ENCODE assay signal across 8 cellular contexts in genomic region chr1:36223373-36223995, GRCh38. TPM values are rescaled to one million over a fixed set of nuclear protein-coding genes. Genes with fewer than 3 reads are reported as not detected.
DNase-seq lines count a peak whose midpoint lies in the region; ATAC-seq and TF ChIP-seq lines count a peak whose summit lies in the region.

No MANE protein-coding gene starts in this region.

- peak in 1 of 2 donors; percentile 72 for DNase-seq in cardiac muscle cell (ENCODE audit: low read depth in 1 of 2, low spot score in 1 of 2)
- DNase-seq in cardiac septum (ENCODE audit: low spot score): no peak
- DNase-seq in NCI-H2227 treated with DMSO at 0.1 percent for 48 hours (lab: John Stamatoyannopoulos, UW): peak; percentile 66
- DNase-seq in activated naive CD4-positive, alpha-beta T cell treated with anti-CD3 and anti-CD28 coated beads, Interleukin-2, amount 50 U/mL, for 16 hours: peak; percentile 21
- DNase-seq in left ventricle myocardium inferior: no peak
- DNase-seq in sciatic nerve (ENCODE audit: low spot score): no peak
- DNase-seq in mucosa of gallbladder (ENCODE audit: low spot score): no peak

- H3K27me3 ChIP-seq in cardiac muscle cell (no peaks in the 10 kb centered on the region), left ventricle myocardium inferior (ENCODE audit: low read depth) (no peaks in the 10 kb centered on the region)

- H3K4me3 ChIP-seq in cardiac muscle cell (peak overlapping the region; percentile 37), left ventricle myocardium inferior (peak overlapping the region; percentile 79)

- peaks cover 24% of the 10 kb centered on the region for H3K4me1 ChIP-seq in cardiac muscle cell (ENCODE audit: low read depth)
- H3K4me1 ChIP-seq in left ventricle myocardium inferior: peaks cover 52% of the 10 kb centered on the region

- TF ChIP-seq CTCF in cardiac muscle cell (IDR thresholded peaks at IDR 0.05; ENCODE audit: low read depth, low read length): no peak
- TF ChIP-seq CTCF in left ventricle myocardium inferior (IDR thresholded peaks at IDR 0.05; ENCODE audit: borderline replicate concordance): no peak

- H3K36me3 ChIP-seq in cardiac muscle cell (no peaks in the 10 kb centered on the region), left ventricle myocardium inferior (peaks cover 12% of the 10 kb centered on the region)

- ATAC-seq in HG02588 (IDR thresholded peaks at IDR 0.05; ENCODE audit: unreplicated experiment): peak; percentile 17
- peak; percentile 46 for ATAC-seq in sciatic nerve

- no peaks in the 10 kb centered on the region for H3K9me3 ChIP-seq in cardiac muscle cell (ENCODE audit: low read depth)
- no peaks in the 10 kb centered on the region for H3K9me3 ChIP-seq in left ventricle myocardium inferior (replicated peaks)

- H3K27ac ChIP-seq in cardiac muscle cell: peak overlapping the region; percentile 94
- peak overlapping the region; percentile 98 for H3K27ac ChIP-seq in left ventricle myocardium inferior (replicated peaks)

- intact Hi-C loops in cardiac septum (cut with DNase I) (no loop called here), left ventricle myocardium inferior (cut with micrococcal nuclease) (loop anchor here (10.0 kb wide), 1 partner anchor 61 kb away; no protein-coding TSS in a partner anchor), sciatic nerve (cut with DNase I) (no loop called here)

RNA-seq across cellular contexts. Expression of gene THRAP3, which starts 0.8 kb away (rescaled TPM):
- total RNA-seq in cardiac muscle cell: 60.2 and 92.9 TPM in 2 replicates
- polyA plus RNA-seq in cardiac muscle cell: 48.6 and 63.6 TPM in 2 replicates
- 86.5 TPM for total RNA-seq in cardiac septum
- total RNA-seq in left ventricle myocardium inferior: 59.0 TPM
- total RNA-seq in sciatic nerve: 101 TPM
- total RNA-seq in mucosa of gallbladder: 81.1 TPM

Comparison
In these comparisons a context has a peak if more than half of its experiments do, and no peak if none do; other contexts are left out.
1. DNase-seq: peak in NCI-H2227 treated with DMSO at 0.1 percent for 48 hours (single experiment) and activated naive CD4-positive, alpha-beta T cell treated with anti-CD3 and anti-CD28 coated beads, Interleukin-2, amount 50 U/mL, for 16 hours (single experiment); none in cardiac septum (single experiment), left ventricle myocardium inferior (single experiment), sciatic nerve (single experiment) and mucosa of gallbladder (single experiment).